ENCODE assay signal across 8 cellular contexts in the genomic region with DNA sequence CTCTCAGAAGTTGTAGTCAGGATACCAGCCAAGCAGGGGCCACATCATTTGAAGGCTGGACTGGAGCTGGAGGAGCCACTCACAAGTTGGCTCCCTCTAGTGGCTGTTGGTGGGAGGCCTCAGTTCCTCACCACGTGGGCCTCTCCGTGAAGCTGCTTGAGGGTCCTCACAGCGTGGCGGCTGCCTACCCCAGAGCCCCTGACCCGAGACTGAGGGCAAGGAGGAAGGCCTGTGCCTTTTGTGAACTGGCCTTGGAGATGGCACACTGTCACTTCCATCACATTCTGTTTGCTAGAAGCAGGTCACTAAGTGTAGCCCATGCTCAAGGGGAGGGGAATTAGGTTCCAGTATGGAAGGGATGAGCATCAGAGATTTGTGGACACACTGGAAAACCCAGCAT. TPM values are rescaled to one million over a fixed set of nuclear protein-coding genes. Genes with fewer than 3 reads are reported as not detected.
DNase-seq lines count a peak whose midpoint lies in the region; ATAC-seq and TF ChIP-seq lines count a peak whose summit lies in the region.

No MANE protein-coding gene starts in this region.

- no peaks in the 10 kb centered on the region for H3K27me3 ChIP-seq in left ventricle myocardium inferior (ENCODE audit: low read depth)

- peaks cover 28% of the 10 kb centered on the region for H3K36me3 ChIP-seq in left ventricle myocardium inferior

- no peak overlapping the region for H3K27ac ChIP-seq in left ventricle myocardium inferior (replicated peaks)

- DNase-seq in DMS53 treated with DMSO at 0.1 percent for 48 hours (lab: John Stamatoyannopoulos, UW; ENCODE audit: unreplicated experiment) = peak; percentile 10
- DNase-seq in Kasumi-1 (lab: John Stamatoyannopoulos, UW) = peak; percentile 74 to 88
- peak; percentile 84 for DNase-seq in SKM-1 (lab: John Stamatoyannopoulos, UW; ENCODE audit: unreplicated experiment)
- DNase-seq in activated naive CD4-positive, alpha-beta T cell treated with anti-CD3 and anti-CD28 coated beads, Interleukin-2, amount 50 U/mL, for 72 hours (ENCODE audit: low spot score in 2 of 2) = peak; percentile 71 to 76
- peak; percentile 56 for DNase-seq in left ventricle myocardium inferior
- peak; percentile 71 for DNase-seq in stimulated activated CD4-positive, alpha-beta T cell treated with anti-CD3 and anti-CD28 coated beads, Interleukin-12 subunit alpha, Interleukin-12 subunit beta, amount 100 ng/mL, for 4 hours

- intact Hi-C loops in left ventricle myocardium inferior (cut with micrococcal nuclease) = no loop called here

- peak overlapping the region; percentile 9 to 23 for H3K27ac Mint-ChIP-seq in activated naive CD4-positive, alpha-beta T cell treated with anti-CD3 and anti-CD28 coated beads, Interleukin-2, amount 50 U/mL, for 72 hours

- no peaks in the 10 kb centered on the region for H3K9me3 ChIP-seq in left ventricle myocardium inferior (replicated peaks)

- no peaks in the 10 kb centered on the region for H3K9me3 Mint-ChIP-seq in activated naive CD4-positive, alpha-beta T cell treated with anti-CD3 and anti-CD28 coated beads, Interleukin-2, amount 50 U/mL, for 72 hours

- ATAC-seq in activated naive CD4-positive, alpha-beta T cell treated with anti-CD3 and anti-CD28 coated beads, Interleukin-2, amount 50 U/mL, for 72 hours = peak; percentile 76 to 78
- ATAC-seq in GM21447 (IDR thresholded peaks at IDR 0.05; ENCODE audit: unreplicated experiment) = no peak
- ATAC-seq in HG02840 (IDR thresholded peaks at IDR 0.05; ENCODE audit: low FRiP score, unreplicated experiment) = no peak

- TF ChIP-seq CTCF in left ventricle myocardium inferior (IDR thresholded peaks at IDR 0.05; ENCODE audit: borderline replicate concordance) = peak; percentile 88

- H3K4me1 ChIP-seq in left ventricle myocardium inferior = peaks cover 66% of the 10 kb centered on the region

- no peak overlapping the region for H3K4me3 ChIP-seq in left ventricle myocardium inferior

- no peaks in the 10 kb centered on the region for H3K36me3 Mint-ChIP-seq in activated naive CD4-positive, alpha-beta T cell treated with anti-CD3 and anti-CD28 coated beads, Interleukin-2, amount 50 U/mL, for 72 hours

RNA-seq across cellular contexts. Expression of gene GNA11, which starts 14.6 kb away (rescaled TPM):
- total RNA-seq in activated naive CD4-positive, alpha-beta T cell treated with anti-CD3 and anti-CD28 coated beads, Interleukin-2, amount 50 U/mL, for 72 hours = 10 to 100 TPM in 1 of 2 donors, 1 to 10 TPM in 1; 3.1 to 11.4 TPM
- total RNA-seq in left ventricle myocardium inferior = 58.1 TPM

RNA-seq across cellular contexts. Expression of gene GNA15, which starts 27.1 kb away (rescaled TPM):
- total RNA-seq in activated naive CD4-positive, alpha-beta T cell treated with anti-CD3 and anti-CD28 coated beads, Interleukin-2, amount 50 U/mL, for 72 hours = 100 to 1,000 TPM in 1 of 2 donors, 1 to 10 TPM in 1; 3.0 to 105 TPM
- total RNA-seq in left ventricle myocardium inferior = 1.2 TPM

RNA-seq across cellular contexts. Expression of gene TLE5, which starts 46.5 kb away (rescaled TPM):
- total RNA-seq in activated naive CD4-positive, alpha-beta T cell treated with anti-CD3 and anti-CD28 coated beads, Interleukin-2, amount 50 U/mL, for 72 hours = 100 to 1,000 TPM; 335 to 405 TPM
- 799 TPM for total RNA-seq in left ventricle myocardium inferior

Comparison
In these comparisons a context has a peak if more than half of its experiments do, and no peak if none do; other contexts are left out.
1. DNase-seq: peak in every context shown above with its lines; median percentile 84 in SKM-1; 81 in Kasumi-1; 74 in activated naive CD4-positive, alpha-beta T cell treated with anti-CD3 and anti-CD28 coated beads, Interleukin-2, amount 50 U/mL, for 72 hours; 71 in stimulated activated CD4-positive, alpha-beta T cell treated with anti-CD3 and anti-CD28 coated beads, Interleukin-12 subunit alpha, Interleukin-12 subunit beta, amount 100 ng/mL, for 4 hours; 56 in left ventricle myocardium inferior; 10 in DMS53 treated with DMSO at 0.1 percent for 48 hours.
2. ATAC-seq: peak in activated naive CD4-positive, alpha-beta T cell treated with anti-CD3 and anti-CD28 coated beads, Interleukin-2, amount 50 U/mL, for 72 hours (2 of 2); none in GM21447 (single experiment) and HG02840 (single experiment).